ENCODE assay signal across 8 cellular contexts in the genomic region with DNA sequence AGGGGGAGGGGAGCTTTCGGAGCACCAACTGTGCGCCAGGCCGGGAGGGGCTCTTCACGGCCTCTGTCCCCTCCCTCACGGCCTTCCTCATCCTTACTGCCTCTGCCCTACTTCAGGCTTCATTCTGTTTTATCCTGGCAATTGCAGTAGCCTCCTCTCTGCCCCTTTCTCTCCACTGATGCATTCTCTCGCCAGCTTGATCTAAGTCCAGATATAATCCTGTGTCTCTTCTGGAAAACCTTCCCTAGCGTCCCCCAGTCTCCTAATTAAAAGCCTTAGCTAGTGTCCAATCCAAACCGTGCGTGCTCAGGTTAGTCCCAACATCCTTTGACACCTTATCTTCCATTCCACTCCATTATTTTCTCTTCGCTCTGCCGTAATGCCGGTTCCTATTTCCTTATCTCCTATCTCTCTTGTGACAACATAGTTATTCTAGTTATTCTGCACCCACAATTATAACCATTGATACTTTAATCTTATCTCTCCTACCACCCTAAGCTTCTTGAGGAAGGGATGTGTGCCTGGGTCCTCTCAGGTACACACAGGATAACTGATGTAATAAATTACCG. TPM values are rescaled to one million over a fixed set of nuclear protein-coding genes. Genes with fewer than 3 reads are reported as not detected.
DNase-seq lines count a peak whose midpoint lies in the region; ATAC-seq and TF ChIP-seq lines count a peak whose summit lies in the region.

No MANE protein-coding gene starts in this region.

- TF ChIP-seq CTCF in osteoblast (IDR thresholded peaks at IDR 0.05; ENCODE audit: extremely low read depth, low read depth, low read length), result no peak
- TF ChIP-seq CTCF in GM13976 (IDR thresholded peaks at IDR 0.05; ENCODE audit: borderline replicate concordance, control extremely low read depth, extremely low read depth, insufficient read depth, missing control alignments), result no peak

- peak overlapping the region; percentile 61 for H3K27ac ChIP-seq in effector memory CD4-positive, alpha-beta T cell (ENCODE audit: insufficient read depth, low read length, poor library complexity, severe bottlenecking)
- H3K27ac ChIP-seq in osteoblast (ENCODE audit: low read depth, low read length), result peak overlapping the region; percentile 41

- H3K4me3 ChIP-seq in NT2/D1 (ENCODE audit: insufficient read length, low read depth) (peak overlapping the region; percentile 95), osteoblast (ENCODE audit: insufficient read depth, low read length) (peak overlapping the region; percentile 92)
- peak overlapping the region; percentile 71 for H3K4me3 ChIP-seq in effector memory CD4-positive, alpha-beta T cell (ENCODE audit: insufficient read depth, low read depth, low read length, poor library complexity, severe bottlenecking)

- H3K4me2 ChIP-seq in osteoblast (ENCODE audit: insufficient read depth, low read length), result peak overlapping the region; percentile 86

- H3K4me1 ChIP-seq in NT2/D1 (ENCODE audit: insufficient read depth, insufficient read length) (peaks cover 22% of the 10 kb centered on the region), osteoblast (ENCODE audit: insufficient read depth, low read length) (peaks cover 26% of the 10 kb centered on the region)
- H3K4me1 ChIP-seq in effector memory CD4-positive, alpha-beta T cell (ENCODE audit: control insufficient read depth, insufficient read depth, low read length, poor library complexity, severe bottlenecking), result peaks cover 18% of the 10 kb centered on the region

- ATAC-seq in GM18909 (IDR thresholded peaks at IDR 0.05; ENCODE audit: poor library complexity, unreplicated experiment), result no peak

- DNase-seq in NCI-H1092 treated with DMSO at 0.1 percent for 48 hours (lab: John Stamatoyannopoulos, UW) (peak; percentile 58), NCI-H1092 (lab: John Stamatoyannopoulos, UW) (no peak), NT2/D1 (ENCODE audit: low read depth, low spot score) (no peak), osteoblast (ENCODE audit: insufficient read length, low spot score, missing footprints) (no peak), GM13976 (ENCODE audit: low spot score) (no peak), NCI-H524 treated with DMSO at 0.1 percent for 48 hours (lab: John Stamatoyannopoulos, UW) (no peak)
- DNase-seq in effector memory CD4-positive, alpha-beta T cell, result no peak

- peaks cover 17% of the 10 kb centered on the region for H3K79me2 ChIP-seq in osteoblast (ENCODE audit: insufficient read depth, low read length)

- no peaks in the 10 kb centered on the region for H3K27me3 ChIP-seq in NT2/D1 (ENCODE audit: insufficient read depth, insufficient read length)
- no peaks in the 10 kb centered on the region for H3K27me3 ChIP-seq in effector memory CD4-positive, alpha-beta T cell (replicated peaks; ENCODE audit: control insufficient read depth, insufficient read depth, low read length, poor library complexity, severe bottlenecking)
- no peaks in the 10 kb centered on the region for H3K27me3 ChIP-seq in osteoblast (ENCODE audit: insufficient read depth, low read length)

- no peaks in the 10 kb centered on the region for H3K9me3 ChIP-seq in NT2/D1 (ENCODE audit: insufficient read depth, low read length)
- H3K9me3 ChIP-seq in effector memory CD4-positive, alpha-beta T cell (ENCODE audit: control insufficient read depth, low read length), result no peaks in the 10 kb centered on the region
- H3K9me3 ChIP-seq in osteoblast (ENCODE audit: low read depth, low read length), result no peaks in the 10 kb centered on the region

- in situ Hi-C loops in GM13976 (cut with MboI; ENCODE audit: low sequenced_read_pairs, unreplicated experiment), result no loop called here

- no peaks in the 10 kb centered on the region for H4K20me1 ChIP-seq in osteoblast (ENCODE audit: insufficient read depth, low read length)

- peak overlapping the region; percentile 95 for H3K9ac ChIP-seq in NT2/D1 (ENCODE audit: insufficient read length, low read depth)

- H3K36me3 ChIP-seq in NT2/D1 (ENCODE audit: insufficient read depth, insufficient read length, low read length) (peaks cover 30% of the 10 kb centered on the region), osteoblast (ENCODE audit: insufficient read depth, low read length) (peaks cover 4% of the 10 kb centered on the region)
- peaks cover 14% of the 10 kb centered on the region for H3K36me3 ChIP-seq in effector memory CD4-positive, alpha-beta T cell (ENCODE audit: control insufficient read depth, insufficient read depth, low read length)

- peak overlapping the region; percentile 76 for H2AFZ ChIP-seq in osteoblast (ENCODE audit: low read length)

RNA-seq across cellular contexts. Expression of a gene that starts 0.9 kb away (rescaled TPM):
- 10.0 and 10.9 TPM in 2 replicates for total RNA-seq in osteoblast

RNA-seq across cellular contexts. Expression of a gene that starts 11.3 kb away (rescaled TPM):
- 10.9 and 14.8 TPM in 2 replicates for total RNA-seq in osteoblast

RNA-seq across cellular contexts. Expression of a gene that starts 13.7 kb away (rescaled TPM):
- 0.29 TPM in 1 of 2 replicates, not detected in the other for total RNA-seq in osteoblast

RNA-seq across cellular contexts. Expression of a gene that starts 21.5 kb away (rescaled TPM):
- not detected in 2 replicates for total RNA-seq in osteoblast

RNA-seq across cellular contexts. Expression of a gene that starts 25.8 kb away (rescaled TPM):
- total RNA-seq in osteoblast, result 26.5 and 31.5 TPM in 2 replicates
